In the genomic region with DNA sequence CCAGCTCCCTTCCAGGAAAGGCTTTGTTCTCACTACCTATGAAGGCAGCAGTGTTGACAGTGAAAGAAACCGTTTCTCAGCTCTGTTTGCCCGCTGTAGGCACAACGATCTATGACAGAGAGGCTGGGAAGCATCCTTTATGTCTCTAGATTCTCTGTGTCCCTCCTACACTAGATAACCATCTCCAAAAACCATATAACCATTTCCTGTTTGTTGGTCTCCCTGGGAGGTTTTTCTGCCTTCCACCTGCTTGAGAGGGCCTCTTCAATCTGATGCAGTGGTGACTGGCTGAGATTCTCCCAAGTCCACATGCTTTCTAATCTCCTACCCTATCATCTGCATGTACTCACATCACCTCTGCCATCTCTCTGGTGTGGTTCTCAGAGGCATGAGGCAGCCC, we compare ENCODE assay signal across 14 cellular contexts.
DNase-seq lines count a peak whose midpoint lies in the region; ATAC-seq and TF ChIP-seq lines count a peak whose summit lies in the region.
"Had no signal": no experiment of that assay in that cellular context is flagged by ENCODE, and none has a peak within 500 bp of the region (broad histone marks: within the 10 kb centered on the region; RNA-seq: fewer than 3 reads in every experiment).

No MANE protein-coding gene starts in this region.

- H3K4me1 ChIP-seq in Loucy (ENCODE audit: insufficient read depth, low read length, poor library complexity, severe bottlenecking), result peaks cover 36% of the 10 kb centered on the region

- peaks cover 54% of the 10 kb centered on the region; the same call in 1 of the 2 replicates for H3K36me3 ChIP-seq in Loucy (ENCODE audit: insufficient read depth, low read length)

- H3K9me2 ChIP-seq in Loucy (replicated peaks; ENCODE audit: low read depth, low read length), result no peaks in the 10 kb centered on the region

- ATAC-seq in GM21737 (IDR thresholded peaks at IDR 0.05; ENCODE audit: unreplicated experiment), result no peak
- ATAC-seq: esophagus mucosa had no signal

- no peaks in the 10 kb centered on the region for H3K79me2 ChIP-seq in Loucy (ENCODE audit: insufficient read depth, low read length)

- peaks cover 3% of the 10 kb centered on the region; the same call in 1 of the 2 replicates for H3F3A ChIP-seq in Loucy (ENCODE audit: low read depth)

- no peak overlapping the region for H2AFZ ChIP-seq in Loucy (ENCODE audit: low read length)

- H3K27me3 ChIP-seq in Loucy (ENCODE audit: insufficient read depth, low read length, poor library complexity, severe bottlenecking), result no peaks in the 10 kb centered on the region

- DNase-seq in NCI-H510A treated with DMSO at 0.1 percent for 48 hours (lab: John Stamatoyannopoulos, UW) (peak; percentile 57), NCI-H510A (lab: John Stamatoyannopoulos, UW) (no peak), hepatic stellate cell (ENCODE audit: low spot score) (no peak), medulla oblongata (ENCODE audit: extremely low spot score) (no peak)
- DNase-seq in activated effector memory CD4-positive, alpha-beta T cell treated with Interleukin-2 at 50 U/mL for 16 hours, result peak; percentile 4
- DNase-seq in stimulated activated CD4-positive, alpha-beta T cell treated with anti-CD3 and anti-CD28 coated beads, Interleukin-4, amount 100 ng/mL, for 48 hours (ENCODE audit: low read depth in 2 of 2), result peak; percentile 2 to 32
- DNase-seq: ACHN, NCI-H1092, occipital lobe, Right ventricle myocardium superior had no signal

- no peak for TF ChIP-seq CTCF in Loucy (conservative IDR thresholded peaks at IDR 0.05; ENCODE audit: low read length)

- H4K20me1 ChIP-seq in Loucy (ENCODE audit: insufficient read depth, low read length, poor library complexity, severe bottlenecking), result no peaks in the 10 kb centered on the region

- peak overlapping the region; percentile 19 for H3K4me3 ChIP-seq in Loucy (ENCODE audit: low read length, poor library complexity, severe bottlenecking)
- H3K4me3 ChIP-seq: skin epidermis had no signal

- H3K9me3 ChIP-seq in Loucy (ENCODE audit: insufficient read depth, low read depth, low read length), result no peaks in the 10 kb centered on the region

- peak overlapping the region; percentile 52 for H3K4me2 ChIP-seq in Loucy (ENCODE audit: low read depth, low read length, poor library complexity, severe bottlenecking)

- H3K9ac ChIP-seq in Loucy (ENCODE audit: low read depth, low read length, poor library complexity, severe bottlenecking), result peak overlapping the region; percentile 20

Comparison
In these comparisons a context has a peak if more than half of its experiments do, and no peak if none do; other contexts are left out.
1. DNase-seq: peak in NCI-H510A treated with DMSO at 0.1 percent for 48 hours (single experiment), activated effector memory CD4-positive, alpha-beta T cell treated with Interleukin-2 at 50 U/mL for 16 hours (single experiment) and stimulated activated CD4-positive, alpha-beta T cell treated with anti-CD3 and anti-CD28 coated beads, Interleukin-4, amount 100 ng/mL, for 48 hours (2 of 2); none in NCI-H510A (single experiment), hepatic stellate cell (single experiment) and medulla oblongata (single experiment).